2 cellular contexts compared by ENCODE assay signal in genomic region chr21:42653492-42654061, GRCh38.
TF ChIP-seq lines count a peak whose summit lies in the region.

TSS of gene PDE9A (plus strand) at chr21:42653621. CDS start at chr21:42653815, 194 bp downstream.

TF ChIP-seq in SK-N-SH, 30 proteins besides CTCF, POLR2A, EP300 and RAD21 (continued from another document):
- TF ChIP-seq TEAD4 (IDR thresholded peaks at IDR 0.05; ENCODE audit: borderline replicate concordance, insufficient read depth), result no peak
- TF ChIP-seq PBX3 (IDR thresholded peaks at IDR 0.05), result no peak
- TF ChIP-seq EZH2phosphoT487 (IDR thresholded peaks at IDR 0.05; ENCODE audit: borderline replicate concordance, low read depth), result no peak
- TF ChIP-seq ELF1 (IDR thresholded peaks at IDR 0.05), result no peak
- TF ChIP-seq REST (IDR thresholded peaks at IDR 0.05; ENCODE audit: low read depth, low read length), result no peak
- no peak for TF ChIP-seq USF2 (IDR thresholded peaks at IDR 0.05; ENCODE audit: borderline replicate concordance, low read depth, low read length)
- no peak for TF ChIP-seq YY1 (IDR thresholded peaks at IDR 0.05; ENCODE audit: low read depth)
- TF ChIP-seq GABPA (IDR thresholded peaks at IDR 0.05; ENCODE audit: low read depth), result no peak
- no peak for TF ChIP-seq TAF1 (IDR thresholded peaks at IDR 0.05; ENCODE audit: borderline replicate concordance, low read depth, low read length)

TF ChIP-seq in WTC11, 78 proteins besides CTCF, POLR2A, EP300 and RAD21 (continued from another document):
- no peak for TF ChIP-seq HMGXB4 (CRISPR knock-in tag; IDR thresholded peaks at IDR 0.05)
- no peak for TF ChIP-seq PRRX2 (CRISPR knock-in tag; IDR thresholded peaks at IDR 0.05)
- TF ChIP-seq ZNF512 (CRISPR knock-in tag; IDR thresholded peaks at IDR 0.05; ENCODE audit: borderline replicate concordance), result no peak
- no peak for TF ChIP-seq USF2 (CRISPR knock-in tag; IDR thresholded peaks at IDR 0.05)
- TF ChIP-seq E2F1 (CRISPR knock-in tag; IDR thresholded peaks at IDR 0.05), result no peak
